ENCODE assay signal across 19 cellular contexts in genomic region chr1:239805888-239806772, GRCh38.
A peak's percentile ranks its signal among the peaks of the same experiment; 100 is the strongest.
DNase-seq lines count a peak whose midpoint lies in the region; ATAC-seq lines count a peak whose summit lies in the region.
"Had no signal": no experiment of that assay in that cellular context is flagged by ENCODE, and none has a peak within 500 bp of the region (broad histone marks: within the 10 kb centered on the region; RNA-seq: fewer than 3 reads in every experiment).

No MANE protein-coding gene starts in this region.

- no peaks in the 10 kb centered on the region for H3K27me3 Mint-ChIP-seq in stimulated activated naive CD8-positive, alpha-beta T cell treated with anti-CD3 and anti-CD28 coated beads, Interleukin-15, amount 100 ng/mL, for 72 hours
- H3K27me3 Mint-ChIP-seq: naive B cell had no signal

- peaks cover 0 to 6% of the 10 kb centered on the region in 2 donors for H3K9me3 Mint-ChIP-seq in stimulated activated naive CD8-positive, alpha-beta T cell treated with anti-CD3 and anti-CD28 coated beads, Interleukin-15, amount 100 ng/mL, for 72 hours
- H3K9me3 Mint-ChIP-seq: CD4-positive, alpha-beta memory T cell; stimulated activated effector memory CD8-positive, alpha-beta T cell treated with anti-CD3 and anti-CD28 coated beads, Interleukin-12 subunit alpha, Interleukin-12 subunit beta, amount 100 ng/mL, for 72 hours had no signal

- no peaks in the 10 kb centered on the region for H3K9me3 ChIP-seq in muscle layer of colon (ENCODE audit: low read length)
- H3K9me3 ChIP-seq: A549, spleen had no signal

- no peak for ATAC-seq in stimulated activated naive CD8-positive, alpha-beta T cell treated with anti-CD3 and anti-CD28 coated beads, Interleukin-15, amount 100 ng/mL, for 72 hours
- no peak for ATAC-seq in stimulated activated naive CD8-positive, alpha-beta T cell treated with anti-CD3 and anti-CD28 coated beads, Interleukin-15, Interleukin-2, amounts not matched to agents 100 U/mL and 50 U/mL, for 24 hours
- ATAC-seq in HG02798 (IDR thresholded peaks at IDR 0.05; ENCODE audit: poor library complexity, unreplicated experiment) (no peak), GM21528 (IDR thresholded peaks at IDR 0.05; ENCODE audit: low FRiP score, unreplicated experiment) (no peak)
- ATAC-seq: A549; stimulated activated effector memory CD8-positive, alpha-beta T cell treated with anti-CD3 and anti-CD28 coated beads, Interleukin-12 subunit alpha, Interleukin-12 subunit beta, amount 100 ng/mL, for 72 hours had no signal

- no peak overlapping the region for H3K4me3 Mint-ChIP-seq in stimulated activated naive CD8-positive, alpha-beta T cell treated with anti-CD3 and anti-CD28 coated beads, Interleukin-15, amount 100 ng/mL, for 72 hours
- H3K4me3 Mint-ChIP-seq: stimulated activated effector memory CD8-positive, alpha-beta T cell treated with anti-CD3 and anti-CD28 coated beads, Interleukin-12 subunit alpha, Interleukin-12 subunit beta, amount 100 ng/mL, for 72 hours; type B pancreatic cell had no signal

- no peak for DNase-seq in stimulated activated naive CD8-positive, alpha-beta T cell treated with anti-CD3 and anti-CD28 coated beads, Interleukin-15, amount 100 ng/mL, for 72 hours
- DNase-seq in stimulated activated naive CD8-positive, alpha-beta T cell treated with anti-CD3 and anti-CD28 coated beads, Interleukin-15, Interleukin-2, amounts not matched to agents 100 U/mL and 50 U/mL, for 24 hours, result no peak
- DNase-seq in astrocyte of the hippocampus (ENCODE audit: low read depth, low spot score) (peak; percentile 81), ureter (ENCODE audit: low spot score) (no peak)
- no peak for DNase-seq in stimulated activated CD4-positive, alpha-beta T cell treated with anti-CD3 and anti-CD28 coated beads, Interleukin-2, amount 100 ng/mL, for 24 hours
- DNase-seq: activated gamma-delta T cell; CD4-positive, alpha-beta memory T cell; DND-41; naive B cell; NCI-H2227 treated with DMSO at 0.1 percent for 48 hours; SHP77 treated with DMSO at 0.1 percent for 48 hours; spleen had no signal

- peak overlapping the region in 1 of 2 donors; percentile 17 for H3K4me3 ChIP-seq in muscle layer of colon (ENCODE audit: low read depth in 1 of 2, low read length in 2 of 2)
- H3K4me3 ChIP-seq: A549, spleen had no signal

- H3K36me3 ChIP-seq in muscle layer of colon (ENCODE audit: insufficient read depth, low read length), result no peaks in the 10 kb centered on the region
- H3K36me3 ChIP-seq: spleen had no signal

- H3K27ac Mint-ChIP-seq in stimulated activated naive CD8-positive, alpha-beta T cell treated with anti-CD3 and anti-CD28 coated beads, Interleukin-15, amount 100 ng/mL, for 72 hours, result peak overlapping the region; percentile 87
- H3K27ac Mint-ChIP-seq: progenitor cell of endocrine pancreas; stimulated activated effector memory CD8-positive, alpha-beta T cell treated with anti-CD3 and anti-CD28 coated beads, Interleukin-12 subunit alpha, Interleukin-12 subunit beta, amount 100 ng/mL, for 72 hours; type B pancreatic cell had no signal

- H3K27ac ChIP-seq in muscle layer of colon (ENCODE audit: low read depth, low read length), result peak overlapping the region; percentile 8
- H3K27ac ChIP-seq: spleen had no signal

- peaks cover 12% of the 10 kb centered on the region for H3K4me1 Mint-ChIP-seq in stimulated activated naive CD8-positive, alpha-beta T cell treated with anti-CD3 and anti-CD28 coated beads, Interleukin-15, amount 100 ng/mL, for 72 hours
- H3K4me1 Mint-ChIP-seq: naive B cell had no signal

- H3K4me1 ChIP-seq in muscle layer of colon (ENCODE audit: insufficient read depth, low read length), result peaks cover 37% of the 10 kb centered on the region
- H3K4me1 ChIP-seq: A549 had no signal

- no peaks in the 10 kb centered on the region for H3K27me3 ChIP-seq in muscle layer of colon (ENCODE audit: control insufficient read depth in 1 of 2, insufficient read depth in 2 of 2, low read length in 2 of 2)
- H3K27me3 ChIP-seq: spleen had no signal

- peak overlapping the region; percentile 31 for H3K9ac ChIP-seq in muscle layer of colon (ENCODE audit: low read length)
